ENCODE assay signal across 1 cellular context in the genomic region with DNA sequence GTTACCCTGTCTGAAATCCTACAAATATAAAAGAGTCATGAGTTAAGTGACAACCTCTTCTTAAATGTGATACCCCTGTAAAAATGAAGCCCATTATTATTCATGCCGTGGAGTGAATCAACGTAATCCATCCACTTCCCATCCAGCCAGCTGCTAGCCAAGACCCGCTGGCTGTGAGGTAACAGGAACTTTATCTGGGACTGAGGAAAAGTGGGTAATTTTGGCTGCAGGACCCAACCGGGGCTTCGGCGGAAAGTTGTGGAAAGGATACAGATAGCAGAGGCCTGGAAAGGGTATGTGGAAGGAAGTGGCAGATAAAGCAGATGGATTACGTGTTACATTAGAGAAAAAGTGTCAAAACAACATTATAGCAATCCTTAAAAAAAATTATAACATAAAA.
TF ChIP-seq lines count a peak whose summit lies in the region.

No MANE protein-coding gene starts in this region.

TF ChIP-seq in WTC11, 78 proteins besides CTCF, POLR2A, EP300 and RAD21 (continued from another document):
- TF ChIP-seq ZNF263 (CRISPR knock-in tag; IDR thresholded peaks at IDR 0.05; ENCODE audit: low read depth) (no peak), ZNF232 (CRISPR knock-in tag; IDR thresholded peaks at IDR 0.05) (no peak), MYBL2 (CRISPR knock-in tag; IDR thresholded peaks at IDR 0.05) (no peak), GABPB1 (CRISPR knock-in tag; IDR thresholded peaks at IDR 0.05) (no peak)
TF ChIP-seq in WTC11: peak in this region for 0.
